In genomic region chr10:12608761-12609160, GRCh38 we compare ENCODE assay signal across 15 cellular contexts.
"Had no signal": no experiment of that assay in that cellular context is flagged by ENCODE, and none has a peak within 500 bp of the region (broad histone marks: within the 10 kb centered on the region; RNA-seq: fewer than 3 reads in every experiment).

No MANE protein-coding gene starts in this region.

- H3K36me3 Mint-ChIP-seq: activated CD8-positive, alpha-beta memory T cell treated with anti-CD3 and anti-CD28 coated beads, Interleukin-2, amount 10 ng/mL, durations not matched to agents 7 days and 5 days; natural killer cell had no signal

- DNase-seq: activated CD4-positive, alpha-beta T cell treated with anti-CD3 and anti-CD28 coated beads, Interleukin-2, amount 50 U/mL, for 48 hours; activated CD8-positive, alpha-beta memory T cell treated with anti-CD3 and anti-CD28 coated beads, Interleukin-2, amount 10 ng/mL, durations not matched to agents 7 days and 5 days; activated effector memory CD4-positive, alpha-beta T cell treated with Interleukin-2 at 50 U/mL for 16 hours; activated naive CD4-positive, alpha-beta T cell treated with anti-CD3 and anti-CD28 coated beads, Interleukin-2, amount 50 U/mL, for 16 hours; activated T-cell treated with anti-CD3 and anti-CD28 coated beads, Interleukin-2, amount 50 U/mL, for 24 hours; left lung; mammary epithelial cell; mucosa of descending colon; natural killer cell; stimulated activated CD4-positive, alpha-beta T cell treated with anti-CD3 and anti-CD28 coated beads, Interleukin-2, amount 100 ng/mL, for 48 hours; stimulated activated naive B cell treated with anti-CD40 and anti-IgM and Interleukin-4, amounts not matched to agents 10 μg/mL and 1 μg/mL and 100 μg/mL, for 72 hours; T-helper 9 cell; thyroid gland had no signal

- H3K79me2 ChIP-seq: hepatocyte had no signal

- H3K27ac Mint-ChIP-seq: activated CD8-positive, alpha-beta memory T cell treated with anti-CD3 and anti-CD28 coated beads, Interleukin-2, amount 10 ng/mL, durations not matched to agents 7 days and 5 days; activated T-cell treated with anti-CD3 and anti-CD28 coated beads, Interleukin-2, amount 50 U/mL, for 24 hours; natural killer cell; stimulated activated naive B cell treated with anti-CD40 and anti-IgM and Interleukin-4, amounts not matched to agents 10 μg/mL and 1 μg/mL and 100 μg/mL, for 72 hours had no signal

- H3K27ac ChIP-seq: esophagus muscularis mucosa, hepatocyte, left lung, thyroid gland had no signal

- H3K27me3 ChIP-seq: esophagus muscularis mucosa, hepatocyte, left lung, thyroid gland had no signal

- H3K4me2 ChIP-seq: hepatocyte had no signal

- H3K36me3 ChIP-seq: esophagus muscularis mucosa, left lung, thyroid gland had no signal

- H3K9me3 Mint-ChIP-seq: activated T-cell treated with anti-CD3 and anti-CD28 coated beads, Interleukin-2, amount 50 U/mL, for 24 hours; natural killer cell; stimulated activated naive B cell treated with anti-CD40 and anti-IgM and Interleukin-4, amounts not matched to agents 10 μg/mL and 1 μg/mL and 100 μg/mL, for 72 hours had no signal

- H3K9me3 ChIP-seq: esophagus muscularis mucosa, left lung, mucosa of descending colon, thyroid gland had no signal

- H3K4me3 ChIP-seq: esophagus muscularis mucosa, hepatocyte, left lung, mucosa of descending colon, thyroid gland had no signal

- H3K27me3 Mint-ChIP-seq: activated CD8-positive, alpha-beta memory T cell treated with anti-CD3 and anti-CD28 coated beads, Interleukin-2, amount 10 ng/mL, durations not matched to agents 7 days and 5 days; activated T-cell treated with anti-CD3 and anti-CD28 coated beads, Interleukin-2, amount 50 U/mL, for 24 hours; stimulated activated naive B cell treated with anti-CD40 and anti-IgM and Interleukin-4, amounts not matched to agents 10 μg/mL and 1 μg/mL and 100 μg/mL, for 72 hours had no signal

- ATAC-seq: activated CD8-positive, alpha-beta memory T cell treated with anti-CD3 and anti-CD28 coated beads, Interleukin-2, amount 10 ng/mL, durations not matched to agents 7 days and 5 days; left lung; mucosa of descending colon; natural killer cell; stimulated activated naive B cell treated with anti-CD40 and anti-IgM and Interleukin-4, amounts not matched to agents 10 μg/mL and 1 μg/mL and 100 μg/mL, for 72 hours had no signal

- H2AFZ ChIP-seq: hepatocyte had no signal

- H3K4me3 Mint-ChIP-seq: activated CD8-positive, alpha-beta memory T cell treated with anti-CD3 and anti-CD28 coated beads, Interleukin-2, amount 10 ng/mL, durations not matched to agents 7 days and 5 days; activated T-cell treated with anti-CD3 and anti-CD28 coated beads, Interleukin-2, amount 50 U/mL, for 24 hours; natural killer cell; stimulated activated naive B cell treated with anti-CD40 and anti-IgM and Interleukin-4, amounts not matched to agents 10 μg/mL and 1 μg/mL and 100 μg/mL, for 72 hours had no signal
